Comparison of ENCODE assay signal across 10 cellular contexts in the genomic region with DNA sequence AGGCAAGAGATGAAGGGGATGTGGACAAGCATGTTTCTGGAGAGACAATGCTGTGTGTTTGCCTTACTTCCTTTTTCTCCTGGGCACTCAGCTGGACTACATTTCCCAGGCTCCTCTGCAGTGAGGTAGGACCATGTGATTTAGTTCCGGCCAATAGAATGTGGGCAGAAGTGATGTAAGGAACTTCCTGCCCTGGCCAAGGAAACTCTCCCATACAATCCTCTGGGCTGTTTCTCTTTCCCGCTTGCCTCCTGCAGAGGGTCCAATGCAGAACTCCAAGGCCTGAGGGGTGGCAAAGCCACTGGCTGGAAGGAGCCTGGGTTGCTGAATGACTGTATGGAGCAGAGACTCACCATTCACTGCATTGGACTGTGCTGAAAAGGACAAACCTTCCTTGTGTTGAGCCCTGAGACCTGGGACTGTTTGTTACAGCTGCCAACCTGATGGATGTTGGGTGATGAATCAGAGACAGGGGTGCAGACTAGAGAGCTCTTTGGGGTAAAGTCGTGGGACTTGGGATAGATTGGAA.
DNase-seq lines count a peak whose midpoint lies in the region; ATAC-seq, FAIRE-seq and TF ChIP-seq lines count a peak whose summit lies in the region.
"Had no signal": no experiment of that assay in that cellular context is flagged by ENCODE, and none has a peak within 500 bp of the region (broad histone marks: within the 10 kb centered on the region; RNA-seq: fewer than 3 reads in every experiment).

No MANE protein-coding gene starts in this region.

- peaks cover 2% of the 10 kb centered on the region for H3K27me3 Mint-ChIP-seq in activated naive CD8-positive, alpha-beta T cell treated with anti-CD3 and anti-CD28 coated beads, Interleukin-2, amount 50 U/mL, for 24 hours

- TF ChIP-seq CTCF in kidney epithelial cell (IDR thresholded peaks at IDR 0.05; ENCODE audit: insufficient read depth, low read length, poor library complexity, severe bottlenecking), result no peak
- TF ChIP-seq CTCF in D721Med (IDR thresholded peaks at IDR 0.05; ENCODE audit: insufficient read depth, missing control alignments), result no peak

- H3K27ac Mint-ChIP-seq in activated naive CD8-positive, alpha-beta T cell treated with anti-CD3 and anti-CD28 coated beads, Interleukin-2, amount 50 U/mL, for 24 hours, result no peak overlapping the region

- H3K4me3 ChIP-seq in kidney epithelial cell (ENCODE audit: low read depth, low read length), result peak overlapping the region; percentile 11
- H3K4me3 ChIP-seq: SK-N-MC, skin epidermis had no signal

- H3K27me3 ChIP-seq in kidney epithelial cell (ENCODE audit: control insufficient read depth, insufficient read depth, low read length), result peaks cover 8% of the 10 kb centered on the region

- no peaks in the 10 kb centered on the region for H3K36me3 ChIP-seq in kidney epithelial cell (ENCODE audit: control insufficient read depth, insufficient read depth, low read length)

- FAIRE-seq in GM18507 (lab: Jason Lieb, UNC) (peak; percentile 93), D721Med (lab: Jason Lieb, UNC) (no peak)

- H3K36me3 Mint-ChIP-seq in activated naive CD8-positive, alpha-beta T cell treated with anti-CD3 and anti-CD28 coated beads, Interleukin-2, amount 50 U/mL, for 24 hours (ENCODE audit: low read depth), result no peaks in the 10 kb centered on the region

- no peak overlapping the region for H3K4me3 Mint-ChIP-seq in activated naive CD8-positive, alpha-beta T cell treated with anti-CD3 and anti-CD28 coated beads, Interleukin-2, amount 50 U/mL, for 24 hours

- DNase-seq in AML-193 (lab: John Stamatoyannopoulos, UW) (peak; percentile 97 to 98), GM18507 (ENCODE audit: extremely low spot score, insufficient read length, low read depth) (peak; percentile 64), NCI-H2171 treated with DMSO at 0.1 percent for 48 hours (lab: John Stamatoyannopoulos, UW) (peak; percentile 62), kidney epithelial cell (ENCODE audit: low read depth) (peak; percentile 38), cerebellar nuclear complex (lab: John Stamatoyannopoulos, UW) (no peak), D721Med (ENCODE audit: insufficient read length, low spot score) (no peak)
- DNase-seq in activated naive CD8-positive, alpha-beta T cell treated with anti-CD3 and anti-CD28 coated beads, Interleukin-2, amount 50 U/mL, for 24 hours, result peak; percentile 14

- ATAC-seq in HG02852 (IDR thresholded peaks at IDR 0.05; ENCODE audit: unreplicated experiment), result peak; percentile 95
- peak; percentile 78 for ATAC-seq in activated naive CD8-positive, alpha-beta T cell treated with anti-CD3 and anti-CD28 coated beads, Interleukin-2, amount 50 U/mL, for 24 hours

- H3K9me3 Mint-ChIP-seq in activated naive CD8-positive, alpha-beta T cell treated with anti-CD3 and anti-CD28 coated beads, Interleukin-2, amount 50 U/mL, for 24 hours, result peaks cover 5% of the 10 kb centered on the region

- H3K4me1 Mint-ChIP-seq in activated naive CD8-positive, alpha-beta T cell treated with anti-CD3 and anti-CD28 coated beads, Interleukin-2, amount 50 U/mL, for 24 hours, result no peaks in the 10 kb centered on the region

Comparison
In these comparisons a context has a peak if more than half of its experiments do, and no peak if none do; other contexts are left out.
1. DNase-seq: peak in AML-193 (2 of 2), GM18507 (single experiment), NCI-H2171 treated with DMSO at 0.1 percent for 48 hours (single experiment), activated naive CD8-positive, alpha-beta T cell treated with anti-CD3 and anti-CD28 coated beads, Interleukin-2, amount 50 U/mL, for 24 hours (single experiment) and kidney epithelial cell (single experiment); none in cerebellar nuclear complex (0 of 2) and D721Med (single experiment).